ENCODE assay signal across 31 cellular contexts in genomic region chr1:112357467-112357866, GRCh38.
"Had no signal": no experiment of that assay in that cellular context is flagged by ENCODE, and none has a peak within 500 bp of the region (broad histone marks: within the 10 kb centered on the region; RNA-seq: fewer than 3 reads in every experiment).

No MANE protein-coding gene starts in this region.

- H3K27me3 ChIP-seq: ascending aorta, colonic mucosa, neural progenitor cell, thyroid gland had no signal

- H3K27ac Mint-ChIP-seq: activated CD4-positive, alpha-beta memory T cell treated with anti-CD3 and anti-CD28 coated beads for 36 hours; activated CD4-positive, alpha-beta T cell treated with anti-CD3 and anti-CD28 coated beads, Interleukin-2, amount 10 ng/mL, durations not matched to agents 24 days and 14 days; activated naive CD4-positive, alpha-beta T cell treated with anti-CD3 and anti-CD28 coated beads for 36 hours; activated naive CD8-positive, alpha-beta T cell treated with anti-CD3 and anti-CD28 coated beads for 36 hours; activated T-helper 1 cell treated with anti-CD3 and anti-CD28 coated beads, Interleukin-12 subunit alpha, Interleukin-12 subunit beta, Interleukin-2, Interleukin-4 antibody, amounts not matched to agents 30 ng/mL and 10 ng/mL and 1 ng/mL, durations not matched to agents 14 hours and 24 hours and 36 hours; immature natural killer cell; neural progenitor cell; stimulated activated naive CD8-positive, alpha-beta T cell treated with anti-CD3 and anti-CD28 coated beads, Interleukin-15, Interleukin-2, amounts not matched to agents 100 ng/mL and 50 ng/mL, for 24 hours; T-helper 1 cell treated with Interleukin-12 subunit alpha and Interleukin-12 subunit beta and Interleukin-4 antibody, amounts not matched to agents 30 μg/mL and 1 μg/mL, for 36 hours had no signal

- ATAC-seq: activated CD4-positive, CD25-positive, alpha-beta regulatory T cell treated with anti-CD3 and anti-CD28 coated beads, Interleukin-2, amount 50 U/mL, for 24 hours; left colon; naive thymus-derived CD8-positive, alpha-beta T cell; right cardiac atrium had no signal

- H3K9me3 Mint-ChIP-seq: activated CD4-positive, alpha-beta memory T cell treated with anti-CD3 and anti-CD28 coated beads for 36 hours; activated CD4-positive, alpha-beta T cell treated with anti-CD3 and anti-CD28 coated beads, Interleukin-2, amount 10 ng/mL, durations not matched to agents 24 days and 14 days; activated naive CD4-positive, alpha-beta T cell treated with anti-CD3 and anti-CD28 coated beads for 36 hours; activated naive CD8-positive, alpha-beta T cell treated with anti-CD3 and anti-CD28 coated beads for 36 hours; activated T-helper 1 cell treated with anti-CD3 and anti-CD28 coated beads, Interleukin-12 subunit alpha, Interleukin-12 subunit beta, Interleukin-2, Interleukin-4 antibody, amounts not matched to agents 30 ng/mL and 10 ng/mL and 1 ng/mL, durations not matched to agents 14 hours and 24 hours and 36 hours; immature natural killer cell; stimulated activated naive CD8-positive, alpha-beta T cell treated with anti-CD3 and anti-CD28 coated beads, Interleukin-15, Interleukin-2, amounts not matched to agents 100 ng/mL and 50 ng/mL, for 24 hours; T-helper 1 cell treated with Interleukin-12 subunit alpha and Interleukin-12 subunit beta and Interleukin-4 antibody, amounts not matched to agents 30 μg/mL and 1 μg/mL, for 36 hours had no signal

- H3K9me3 ChIP-seq: ascending aorta, colonic mucosa, thyroid gland had no signal

- H3K27ac ChIP-seq: ascending aorta, cardiac muscle cell, neural progenitor cell, SK-N-MC, VCaP had no signal

- H3K4me3 Mint-ChIP-seq: activated CD4-positive, alpha-beta memory T cell treated with anti-CD3 and anti-CD28 coated beads for 36 hours; activated CD4-positive, alpha-beta T cell treated with anti-CD3 and anti-CD28 coated beads, Interleukin-2, amount 10 ng/mL, durations not matched to agents 24 days and 14 days; activated naive CD4-positive, alpha-beta T cell treated with anti-CD3 and anti-CD28 coated beads for 36 hours; activated naive CD8-positive, alpha-beta T cell treated with anti-CD3 and anti-CD28 coated beads for 36 hours; activated T-helper 1 cell treated with anti-CD3 and anti-CD28 coated beads, Interleukin-12 subunit alpha, Interleukin-12 subunit beta, Interleukin-2, Interleukin-4 antibody, amounts not matched to agents 30 ng/mL and 10 ng/mL and 1 ng/mL, durations not matched to agents 14 hours and 24 hours and 36 hours; brain; naive thymus-derived CD8-positive, alpha-beta T cell; stimulated activated naive CD8-positive, alpha-beta T cell treated with anti-CD3 and anti-CD28 coated beads, Interleukin-15, Interleukin-2, amounts not matched to agents 100 ng/mL and 50 ng/mL, for 24 hours; T-helper 1 cell treated with Interleukin-12 subunit alpha and Interleukin-12 subunit beta and Interleukin-4 antibody, amounts not matched to agents 30 μg/mL and 1 μg/mL, for 36 hours had no signal

- H2AFZ ChIP-seq: neural progenitor cell had no signal

- DNase-seq: activated CD4-positive, alpha-beta memory T cell treated with anti-CD3 and anti-CD28 coated beads for 36 hours; activated CD4-positive, alpha-beta T cell treated with anti-CD3 and anti-CD28 coated beads, Interleukin-2, amount 10 ng/mL, durations not matched to agents 24 days and 14 days; activated CD8-positive, alpha-beta memory T cell treated with anti-CD3 and anti-CD28 coated beads, Interleukin-2, amount 50 U/mL, for 4 hours; activated effector memory CD4-positive, alpha-beta T cell treated with anti-CD3 and anti-CD28 coated beads, Interleukin-2, amount 50 U/mL, for 16 hours; activated naive CD4-positive, alpha-beta T cell treated with anti-CD3 and anti-CD28 coated beads for 36 hours; activated naive CD8-positive, alpha-beta T cell treated with anti-CD3 and anti-CD28 coated beads for 36 hours; activated T-cell treated with anti-CD3 and anti-CD28 coated beads, Interleukin-2, amount 50 U/mL, for 1 hour; cerebellar nuclear complex; colonic mucosa; head of caudate nucleus; hypothalamus; immature natural killer cell; kidney; left colon; midbrain; right cardiac atrium; stimulated activated CD4-positive, alpha-beta T cell treated with anti-CD3 and anti-CD28 coated beads, Interleukin-2, amount 100 ng/mL, for 48 hours; substantia nigra; T-helper 9 cell; thyroid gland had no signal

- H3K4me1 Mint-ChIP-seq: activated naive CD8-positive, alpha-beta T cell treated with anti-CD3 and anti-CD28 coated beads for 36 hours; immature natural killer cell had no signal

- H3K4me2 ChIP-seq: neural progenitor cell had no signal

- H3K9ac ChIP-seq: neural progenitor cell had no signal

- H3K36me3 Mint-ChIP-seq: activated CD4-positive, alpha-beta memory T cell treated with anti-CD3 and anti-CD28 coated beads for 36 hours; activated naive CD8-positive, alpha-beta T cell treated with anti-CD3 and anti-CD28 coated beads for 36 hours; brain; immature natural killer cell; naive thymus-derived CD8-positive, alpha-beta T cell; neural progenitor cell had no signal

- H3K4me3 ChIP-seq: ascending aorta, cardiac muscle cell, colonic mucosa, neural progenitor cell, SK-N-MC, thyroid gland had no signal

- H3K36me3 ChIP-seq: ascending aorta, cardiac muscle cell, colonic mucosa, neural progenitor cell, thyroid gland had no signal
